9 cellular contexts compared by ENCODE assay signal in genomic region chr9:94140791-94141790, GRCh38. TPM values are rescaled to one million over a fixed set of nuclear protein-coding genes. Genes with fewer than 3 reads are reported as not detected.
DNase-seq lines count a peak whose midpoint lies in the region; ATAC-seq and TF ChIP-seq lines count a peak whose summit lies in the region.
"Had no signal": no experiment of that assay in that cellular context is flagged by ENCODE, and none has a peak within 500 bp of the region (broad histone marks: within the 10 kb centered on the region; RNA-seq: fewer than 3 reads in every experiment).

No MANE protein-coding gene starts in this region.

- ATAC-seq in heart left ventricle (peak; percentile 5 to 64 (median 19)), Right ventricle myocardium inferior (no peak)

- H2BK20ac ChIP-seq in H9 (ENCODE audit: low read depth, low read length, poor library complexity, severe bottlenecking) = no peak overlapping the region

- H3K4me1 Mint-ChIP-seq in H9 = peaks cover 9 to 10% of the 10 kb centered on the region in 2 experiments; a peak in 3 of 4 replicates

- 61 to 78% (median 69%) methylated on average over 13 of the region's 13 CpGs for WGBS in heart left ventricle, 4 donors
- WGBS in H9 (ENCODE audit: extremely low coverage, insufficient read length, low lambda C conversion rate) = no CpG with 5 or more reads among the region's 13 CpGs

- H3K36me3 ChIP-seq in heart left ventricle (no peaks in the 10 kb centered on the region), fibroblast of lung (ENCODE audit: control insufficient read depth, insufficient read depth, low read length) (no peaks in the 10 kb centered on the region), parathyroid adenoma (ENCODE audit: control insufficient read depth, insufficient read depth, low read length) (no peaks in the 10 kb centered on the region)

- no peaks in the 10 kb centered on the region; the same call in 1 of the 2 replicates for H3K27me3 Mint-ChIP-seq in H9 (ENCODE audit: low read depth)

- H2AFZ ChIP-seq in fibroblast of lung (ENCODE audit: low read length) (no peak overlapping the region), parathyroid adenoma (peak overlapping the region; percentile 5), H9 (ENCODE audit: low read length) (no peak overlapping the region)

- no peak overlapping the region for H4K5ac ChIP-seq in H9 (ENCODE audit: insufficient read length, low read depth, low read length)

- H3K4me1 ChIP-seq in heart left ventricle (peaks cover 0 to 38% (median 29%) of the 10 kb centered on the region in 12 donors), fibroblast of lung (ENCODE audit: control insufficient read depth, extremely low read depth, insufficient read depth, low read length) (peaks cover 18% of the 10 kb centered on the region), parathyroid adenoma (peaks cover 42% of the 10 kb centered on the region), H9 (ENCODE audit: insufficient read depth, low read length) (no peaks in the 10 kb centered on the region)

- H4K8ac ChIP-seq in H9 (replicated peaks; ENCODE audit: insufficient read length, low read depth, low read length) = no peak overlapping the region

- no peak overlapping the region for H3K9ac ChIP-seq in fibroblast of lung (ENCODE audit: insufficient read depth, low read length)
- no peak overlapping the region for H3K9ac ChIP-seq in parathyroid adenoma
- H3K9ac ChIP-seq in H9 (ENCODE audit: extremely low read depth, insufficient read length, low read length) = no peak overlapping the region

- H3K4me2 ChIP-seq in fibroblast of lung (ENCODE audit: extremely low read depth, insufficient read depth, low read length) (no peak overlapping the region), parathyroid adenoma (ENCODE audit: low read length) (no peak overlapping the region), H9 (ENCODE audit: insufficient read depth, insufficient read length, low read length) (no peak overlapping the region)

- H3K36me3 Mint-ChIP-seq in H9 (ENCODE audit: insufficient read depth in 1 of 3, low read depth in 3 of 3) = no peaks in the 10 kb centered on the region

- TF ChIP-seq CTCF in heart left ventricle (IDR thresholded peaks at IDR 0.05) (no peak), fibroblast of lung (conservative IDR thresholded peaks at IDR 0.05 in 1 of 2, IDR thresholded peaks at IDR 0.05 in 1 of 2; ENCODE audit: low read depth in 1 of 2, low read length in 2 of 2) (no peak), parathyroid adenoma (IDR thresholded peaks at IDR 0.05) (no peak), H9 (conservative IDR thresholded peaks at IDR 0.05) (no peak)

- DNase-seq in heart left ventricle (peak in 3 of 5 donors; percentile 32 to 64 (median 60)), Right ventricle myocardium inferior (ENCODE audit: missing footprints) (no peak), fibroblast of lung (ENCODE audit: low read depth in 2 of 2) (peak; percentile 63 to 68), H9 (no peak), mesenteric fat pad (ENCODE audit: low spot score) (no peak), NCI-H2029 (lab: John Stamatoyannopoulos, UW) (no peak)
- DNase-seq in activated T-cell treated with anti-CD3 and anti-CD28 coated beads, Interleukin-2, amount 50 U/mL, for 48 hours = no peak

- peak overlapping the region; percentile 53 to 91 (median 82) for H3K27ac ChIP-seq in heart left ventricle
- no peak overlapping the region for H3K27ac ChIP-seq in fibroblast of lung (ENCODE audit: insufficient read depth, low read length)
- H3K27ac ChIP-seq in parathyroid adenoma = peak overlapping the region; percentile 95
- H3K27ac ChIP-seq in H9 (ENCODE audit: insufficient read length, low read depth, low read length) = no peak overlapping the region

- no peak overlapping the region for H2BK12ac ChIP-seq in H9 (ENCODE audit: insufficient read length, low read depth, low read length)

- H3K9me3 Mint-ChIP-seq in H9 = no peaks in the 10 kb centered on the region; a peak in 1 of 5 replicates
- H3K9me3 Mint-ChIP-seq: T-helper 1 cell treated with Interleukin-12 subunit alpha and Interleukin-12 subunit beta and Interleukin-4 antibody, amounts not matched to agents 30 μg/mL and 1 μg/mL, for 36 hours had no signal

- no peak overlapping the region for H3K23ac ChIP-seq in H9 (ENCODE audit: insufficient read length, low read depth, low read length)

- H2BK15ac ChIP-seq in H9 (ENCODE audit: low read depth, low read length) = no peak overlapping the region

- H3K9me3 ChIP-seq in heart left ventricle = no peaks in the 10 kb centered on the region
- H3K9me3 ChIP-seq in fibroblast of lung (ENCODE audit: control insufficient read depth, insufficient read depth, low read depth, low read length) = no peaks in the 10 kb centered on the region
- H3K9me3 ChIP-seq in parathyroid adenoma (ENCODE audit: control insufficient read depth, low read length) = no peaks in the 10 kb centered on the region
- no peaks in the 10 kb centered on the region for H3K9me3 ChIP-seq in H9 (ENCODE audit: control insufficient read depth, low read depth, low read length)

- H3K14ac ChIP-seq in H9 (ENCODE audit: insufficient read depth, low read length) = no peak overlapping the region

- no peak overlapping the region for H3K27ac Mint-ChIP-seq in H9
- H3K27ac Mint-ChIP-seq: T-helper 1 cell treated with Interleukin-12 subunit alpha and Interleukin-12 subunit beta and Interleukin-4 antibody, amounts not matched to agents 30 μg/mL and 1 μg/mL, for 36 hours had no signal

- no peak overlapping the region for H2BK120ac ChIP-seq in H9 (ENCODE audit: low read depth, low read length, poor library complexity, severe bottlenecking)

- no peak overlapping the region for H2BK5ac ChIP-seq in H9 (ENCODE audit: insufficient read length, low read length)

- H3K79me1 ChIP-seq in H9 (ENCODE audit: insufficient read depth, low read depth, low read length, poor library complexity, severe bottlenecking) = no peaks in the 10 kb centered on the region

- no peak overlapping the region for H2AK5ac ChIP-seq in H9 (ENCODE audit: insufficient read length, low read length)

- H3K4ac ChIP-seq in H9 (ENCODE audit: low read depth, low read length) = no peak overlapping the region

- TF ChIP-seq POLR2A in heart left ventricle (IDR thresholded peaks at IDR 0.05) = no peak

- no peak overlapping the region for H3K4me3 ChIP-seq in heart left ventricle
- no peak overlapping the region for H3K4me3 ChIP-seq in fibroblast of lung (replicated peaks in 1 of 4; ENCODE audit: control extremely low read depth in 1 of 4, insufficient read depth in 1 of 4, low read depth in 3 of 4, low read length in 4 of 4)
- peak overlapping the region; percentile 24 for H3K4me3 ChIP-seq in parathyroid adenoma (ENCODE audit: low read depth, low read length)

- no peak overlapping the region for H3K4me3 Mint-ChIP-seq in H9
- H3K4me3 Mint-ChIP-seq: T-helper 1 cell treated with Interleukin-12 subunit alpha and Interleukin-12 subunit beta and Interleukin-4 antibody, amounts not matched to agents 30 μg/mL and 1 μg/mL, for 36 hours had no signal

- H3K23me2 ChIP-seq in H9 (ENCODE audit: insufficient read length, low read depth, low read length, poor library complexity, severe bottlenecking) = no peaks in the 10 kb centered on the region

- no peak overlapping the region for H3K56ac ChIP-seq in H9 (ENCODE audit: insufficient read length, low read depth, low read length)

- H3T11ph ChIP-seq in H9 (ENCODE audit: low read length) = no peak overlapping the region

- H4K20me1 ChIP-seq in fibroblast of lung (ENCODE audit: control insufficient read depth, extremely low read depth, insufficient read depth, low read length) (no peaks in the 10 kb centered on the region), H9 (ENCODE audit: control insufficient read depth, insufficient read depth, insufficient read length) (no peaks in the 10 kb centered on the region)

- intact Hi-C loops in heart left ventricle (cut with DNase I) = loop anchor here in 3 of 10 donors (1.0 to 10.0 kb wide), 3 partner anchors 16 to 59 kb away; partner anchors contain the start of gene PTPDC1 (in 2 of the 3)
- intact Hi-C loops in Right ventricle myocardium inferior (cut with DNase I) = no loop called here

- H3K27me3 ChIP-seq in heart left ventricle (no peaks in the 10 kb centered on the region), fibroblast of lung (ENCODE audit: control insufficient read depth, insufficient read depth, low read length) (no peaks in the 10 kb centered on the region), parathyroid adenoma (ENCODE audit: control insufficient read depth, insufficient read depth, low read length) (no peaks in the 10 kb centered on the region), H9 (ENCODE audit: insufficient read depth, low read length) (no peaks in the 10 kb centered on the region)

- no peak overlapping the region for H4K91ac ChIP-seq in H9 (ENCODE audit: insufficient read length, low read depth, low read length)

- H3K18ac ChIP-seq in H9 (ENCODE audit: insufficient read length, low read depth, low read length) = no peak overlapping the region

- H3K79me2 ChIP-seq in fibroblast of lung (ENCODE audit: control insufficient read depth, insufficient read depth, low read length) (no peaks in the 10 kb centered on the region), parathyroid adenoma (no peaks in the 10 kb centered on the region), H9 (ENCODE audit: insufficient read depth, low read length) (no peaks in the 10 kb centered on the region)

RNA-seq across cellular contexts. Expression of gene PTPDC1, which starts 56.8 kb away (rescaled TPM):
- total RNA-seq in heart left ventricle (10 to 100 TPM in 3 of 9 donors, 1 to 10 TPM in 6; 6.4 to 12.3 (median 9.5) TPM), Right ventricle myocardium inferior (8.5 TPM), fibroblast of lung (5.9 and 7.6 TPM in 2 replicates), H9 (2021) (4.8 and 5.4 TPM in 2 replicates), mesenteric fat pad (13.6 TPM)
- polyA plus RNA-seq in heart left ventricle (1 to 10 TPM; 6.0 to 7.9 TPM), fibroblast of lung (3.8 and 4.4 TPM in 2 replicates)
- 2.2 and 2.4 TPM in 2 replicates for polyA plus RNA-seq in fibroblast of lung (2012)
- 1.2 and 2.6 TPM in 2 replicates for polyA minus RNA-seq in fibroblast of lung (ENCODE audit: low replicate concordance)

Comparison
In these comparisons a context has a peak if more than half of its experiments do, and no peak if none do; other contexts are left out.
1. DNase-seq: peak in heart left ventricle (3 of 5) and fibroblast of lung (2 of 2); none in Right ventricle myocardium inferior (single experiment), H9 (single experiment), activated T-cell treated with anti-CD3 and anti-CD28 coated beads, Interleukin-2, amount 50 U/mL, for 48 hours (0 of 2), mesenteric fat pad (single experiment) and NCI-H2029 (single experiment).
2. H3K27ac ChIP-seq: peak in heart left ventricle (12 of 12) and parathyroid adenoma (single experiment); none in fibroblast of lung (single experiment) and H9 (single experiment).